In the genomic region with DNA sequence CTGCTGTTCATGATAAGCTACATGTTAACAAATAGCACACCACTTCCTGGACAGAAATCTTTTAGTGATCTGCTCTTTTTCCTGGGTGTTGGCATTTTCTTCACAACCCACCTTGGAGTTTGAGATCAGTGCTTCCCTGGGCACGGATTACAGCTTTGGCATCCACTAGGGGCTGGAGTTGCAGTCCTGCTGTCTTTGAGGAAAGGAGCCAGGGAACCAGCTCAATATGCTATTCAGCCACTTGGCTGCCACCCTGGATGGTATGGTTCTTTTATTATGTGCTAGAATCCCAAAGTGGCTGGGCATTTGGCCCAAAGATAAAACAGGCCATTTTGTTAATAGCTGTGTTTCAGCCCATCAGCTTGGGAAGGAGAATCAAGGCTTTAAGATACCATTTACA, we compare ENCODE assay signal across 26 cellular contexts. TPM values are rescaled to one million over a fixed set of nuclear protein-coding genes. Genes with fewer than 3 reads are reported as not detected.
A peak's percentile ranks its signal among the peaks of the same experiment; 100 is the strongest.
DNase-seq lines count a peak whose midpoint lies in the region; ATAC-seq, FAIRE-seq and TF ChIP-seq lines count a peak whose summit lies in the region.
"Had no signal": no experiment of that assay in that cellular context is flagged by ENCODE, and none has a peak within 500 bp of the region (broad histone marks: within the 10 kb centered on the region; RNA-seq: fewer than 3 reads in every experiment).

No MANE protein-coding gene starts in this region.

- H3K4me2 ChIP-seq in A549: no peak overlapping the region

- in situ Hi-C loops in brain microvascular endothelial cell (cut with HindIII; ENCODE audit: low pct_ligation_motif_present, low sequenced_read_pairs): no loop called here
- in situ Hi-C loops in ACHN (cut with HindIII; ENCODE audit: low pct_ligation_motif_present, low pct_unique_long_range_greater_than_20kb, low sequenced_read_pairs): no loop called here

- no peak overlapping the region for H3K27ac Mint-ChIP-seq in activated naive CD8-positive, alpha-beta T cell treated with anti-CD3 and anti-CD28 coated beads, Interleukin-2, amount 50 U/mL, for 24 hours
- H3K27ac Mint-ChIP-seq: activated CD4-positive, alpha-beta T cell treated with anti-CD3 and anti-CD28 coated beads, Interleukin-2, amount 10 ng/mL, durations not matched to agents 24 days and 14 days; activated CD8-positive, alpha-beta memory T cell treated with anti-CD3 and anti-CD28 coated beads, Interleukin-2, amount 10 ng/mL, durations not matched to agents 7 days and 5 days; activated naive CD4-positive, alpha-beta T cell treated with anti-CD3 and anti-CD28 coated beads, Interleukin-2, amount 50 U/mL, for 72 hours; activated T-helper 1 cell treated with anti-CD3 and anti-CD28 coated beads, Interleukin-12 subunit alpha, Interleukin-12 subunit beta, Interleukin-2, Interleukin-4 antibody, amounts not matched to agents 30 ng/mL and 10 ng/mL and 1 ng/mL, durations not matched to agents 14 hours and 24 hours and 36 hours; CD8-positive, alpha-beta memory T cell; mesothelial cell of epicardium; nephron progenitor cell; stimulated activated naive B cell treated with anti-CD40 and anti-IgM and Interleukin-4, amounts not matched to agents 10 μg/mL and 1 μg/mL and 100 μg/mL, for 72 hours had no signal

- FAIRE-seq in A549 (lab: Jason Lieb, UNC): no peak
- FAIRE-seq: endometrium, HTR-8/SVneo had no signal

- TF ChIP-seq CTCF in A549 (IDR thresholded peaks at IDR 0.05): no peak
- peak; percentile 11 for TF ChIP-seq CTCF in GM12873 (IDR thresholded peaks at IDR 0.05; ENCODE audit: insufficient read depth, low read depth, low read length, missing control alignments)
- peak; percentile 27 for TF ChIP-seq CTCF in brain microvascular endothelial cell (IDR thresholded peaks at IDR 0.05; ENCODE audit: low read depth, low read length, missing control alignments)
- no peak for TF ChIP-seq CTCF in sigmoid colon (IDR thresholded peaks at IDR 0.05)

- H3K9me3 ChIP-seq in A549: no peaks in the 10 kb centered on the region
- H3K9me3 ChIP-seq in sigmoid colon: no peaks in the 10 kb centered on the region
- H3K9me3 ChIP-seq: thoracic aorta had no signal

- POLR2A ChIA-PET in A549 (lab: Yijun Ruan, JAX): no interaction called here

- H3K36me3 ChIP-seq in brain microvascular endothelial cell (replicated peaks) (no peaks in the 10 kb centered on the region), sigmoid colon (no peaks in the 10 kb centered on the region)
- H3K36me3 ChIP-seq: thoracic aorta had no signal

- H3K27me3 Mint-ChIP-seq in activated naive CD8-positive, alpha-beta T cell treated with anti-CD3 and anti-CD28 coated beads, Interleukin-2, amount 50 U/mL, for 24 hours: peaks cover 14% of the 10 kb centered on the region

- H3K27ac ChIP-seq in A549: no peak overlapping the region
- no peak overlapping the region for H3K27ac ChIP-seq in brain microvascular endothelial cell
- H3K27ac ChIP-seq in sigmoid colon: no peak overlapping the region
- H3K27ac ChIP-seq: thoracic aorta had no signal

- no peaks in the 10 kb centered on the region for H3K4me1 Mint-ChIP-seq in activated naive CD8-positive, alpha-beta T cell treated with anti-CD3 and anti-CD28 coated beads, Interleukin-2, amount 50 U/mL, for 24 hours
- H3K4me1 Mint-ChIP-seq: activated CD4-positive, alpha-beta T cell treated with anti-CD3 and anti-CD28 coated beads, Interleukin-2, amount 10 ng/mL, durations not matched to agents 24 days and 14 days; activated CD8-positive, alpha-beta memory T cell treated with anti-CD3 and anti-CD28 coated beads, Interleukin-2, amount 10 ng/mL, durations not matched to agents 7 days and 5 days; CD8-positive, alpha-beta memory T cell; mesothelial cell of epicardium; nephron progenitor cell; stimulated activated naive B cell treated with anti-CD40 and anti-IgM and Interleukin-4, amounts not matched to agents 10 μg/mL and 1 μg/mL and 100 μg/mL, for 72 hours had no signal

- TF ChIP-seq EP300 in A549 (IDR thresholded peaks at IDR 0.05) (no peak), sigmoid colon (IDR thresholded peaks at IDR 0.05) (no peak)

- no peak for TF ChIP-seq POLR2A in A549 (IDR thresholded peaks at IDR 0.05; ENCODE audit: low read length)
- no peak for TF ChIP-seq POLR2A in sigmoid colon (IDR thresholded peaks at IDR 0.05)

- H3K36me3 Mint-ChIP-seq in activated naive CD8-positive, alpha-beta T cell treated with anti-CD3 and anti-CD28 coated beads, Interleukin-2, amount 50 U/mL, for 24 hours (ENCODE audit: low read depth): no peaks in the 10 kb centered on the region
- H3K36me3 Mint-ChIP-seq: activated CD8-positive, alpha-beta memory T cell treated with anti-CD3 and anti-CD28 coated beads, Interleukin-2, amount 10 ng/mL, durations not matched to agents 7 days and 5 days; activated naive CD4-positive, alpha-beta T cell treated with anti-CD3 and anti-CD28 coated beads, Interleukin-2, amount 50 U/mL, for 72 hours; mesothelial cell of epicardium; stimulated activated naive B cell treated with anti-CD40 and anti-IgM and Interleukin-4, amounts not matched to agents 10 μg/mL and 1 μg/mL and 100 μg/mL, for 72 hours had no signal

- peaks cover 5% of the 10 kb centered on the region for H3K27me3 ChIP-seq in brain microvascular endothelial cell (replicated peaks)
- no peaks in the 10 kb centered on the region for H3K27me3 ChIP-seq in sigmoid colon

- intact Hi-C loops in sigmoid colon (cut with DNase I): no loop called here

- WGBS in A549 (ENCODE audit: missing lambda C conversion rate): 15% methylated on average over 1 of the region's 1 CpG
- 6 to 46% methylated on average over 1 of the region's 1 CpG for WGBS in sigmoid colon, 2 donors

- H3K4me3 ChIP-seq in A549 (no peak overlapping the region), brain microvascular endothelial cell (ENCODE audit: low read depth, low read length) (no peak overlapping the region), sigmoid colon (no peak overlapping the region)
- H3K4me3 ChIP-seq: thoracic aorta had no signal

- ATAC-seq in A549 (peak; percentile 66 to 69; a peak in 4 of 6 replicates), GM21423 (IDR thresholded peaks at IDR 0.05; ENCODE audit: unreplicated experiment) (no peak)
- no peak for ATAC-seq in activated naive CD8-positive, alpha-beta T cell treated with anti-CD3 and anti-CD28 coated beads, Interleukin-2, amount 50 U/mL, for 24 hours
- ATAC-seq: activated CD8-positive, alpha-beta memory T cell treated with anti-CD3 and anti-CD28 coated beads, Interleukin-2, amount 10 ng/mL, durations not matched to agents 7 days and 5 days; activated naive CD4-positive, alpha-beta T cell treated with anti-CD3 and anti-CD28 coated beads, Interleukin-2, amount 50 U/mL, for 72 hours; stimulated activated naive B cell treated with anti-CD40 and anti-IgM and Interleukin-4, amounts not matched to agents 10 μg/mL and 1 μg/mL and 100 μg/mL, for 72 hours had no signal

- DNase-seq in A549 (ENCODE audit: low read depth in 1 of 2, low spot score in 1 of 2) (peak; percentile 13 to 16), NCI-H446 treated with DMSO at 0.1 percent for 48 hours (lab: John Stamatoyannopoulos, UW) (peak; percentile 80), brain microvascular endothelial cell (no peak), ACHN (no peak), sigmoid colon (no peak)
- no peak for DNase-seq in activated naive CD8-positive, alpha-beta T cell treated with anti-CD3 and anti-CD28 coated beads, Interleukin-2, amount 50 U/mL, for 24 hours
- DNase-seq: activated CD4-positive, alpha-beta T cell treated with anti-CD3 and anti-CD28 coated beads, Interleukin-2, amount 10 ng/mL, durations not matched to agents 24 days and 14 days; activated CD8-positive, alpha-beta memory T cell treated with anti-CD3 and anti-CD28 coated beads, Interleukin-2, amount 10 ng/mL, durations not matched to agents 7 days and 5 days; CD8-positive, alpha-beta memory T cell; cortex of kidney; DND-41; HCEC 1CT; Kasumi-1; NCI-H1417 treated with DMSO at 0.1 percent for 48 hours; nephron progenitor cell; RPMI8226; stimulated activated CD4-positive, alpha-beta T cell treated with anti-CD3 and anti-CD28 coated beads, Interleukin-1b, Interleukin-23, amount 100 ng/mL, for 48 hours; stimulated activated naive B cell treated with anti-CD40 and anti-IgM and Interleukin-4, amounts not matched to agents 10 μg/mL and 1 μg/mL and 100 μg/mL, for 72 hours had no signal

- no peaks in the 10 kb centered on the region for H3K9me3 Mint-ChIP-seq in activated naive CD8-positive, alpha-beta T cell treated with anti-CD3 and anti-CD28 coated beads, Interleukin-2, amount 50 U/mL, for 24 hours
- H3K9me3 Mint-ChIP-seq: activated CD4-positive, alpha-beta T cell treated with anti-CD3 and anti-CD28 coated beads, Interleukin-2, amount 10 ng/mL, durations not matched to agents 24 days and 14 days; activated naive CD4-positive, alpha-beta T cell treated with anti-CD3 and anti-CD28 coated beads, Interleukin-2, amount 50 U/mL, for 72 hours; activated T-helper 1 cell treated with anti-CD3 and anti-CD28 coated beads, Interleukin-12 subunit alpha, Interleukin-12 subunit beta, Interleukin-2, Interleukin-4 antibody, amounts not matched to agents 30 ng/mL and 10 ng/mL and 1 ng/mL, durations not matched to agents 14 hours and 24 hours and 36 hours; CD8-positive, alpha-beta memory T cell; mesothelial cell of epicardium; nephron progenitor cell; stimulated activated naive B cell treated with anti-CD40 and anti-IgM and Interleukin-4, amounts not matched to agents 10 μg/mL and 1 μg/mL and 100 μg/mL, for 72 hours had no signal

- CTCF ChIA-PET in A549 (lab: Yijun Ruan, JAX): interaction anchor here (0.8 to 8.6 kb wide), 6 partner anchors 12 to 281 kb away, joined by 3 to 78 read pairs (median 8); no protein-coding TSS in a partner anchor

- no peak overlapping the region for H3K4me3 Mint-ChIP-seq in activated naive CD8-positive, alpha-beta T cell treated with anti-CD3 and anti-CD28 coated beads, Interleukin-2, amount 50 U/mL, for 24 hours
- H3K4me3 Mint-ChIP-seq: activated CD4-positive, alpha-beta T cell treated with anti-CD3 and anti-CD28 coated beads, Interleukin-2, amount 10 ng/mL, durations not matched to agents 24 days and 14 days; activated CD8-positive, alpha-beta memory T cell treated with anti-CD3 and anti-CD28 coated beads, Interleukin-2, amount 10 ng/mL, durations not matched to agents 7 days and 5 days; activated T-helper 1 cell treated with anti-CD3 and anti-CD28 coated beads, Interleukin-12 subunit alpha, Interleukin-12 subunit beta, Interleukin-2, Interleukin-4 antibody, amounts not matched to agents 30 ng/mL and 10 ng/mL and 1 ng/mL, durations not matched to agents 14 hours and 24 hours and 36 hours; CD8-positive, alpha-beta memory T cell; mesothelial cell of epicardium; nephron progenitor cell; stimulated activated naive B cell treated with anti-CD40 and anti-IgM and Interleukin-4, amounts not matched to agents 10 μg/mL and 1 μg/mL and 100 μg/mL, for 72 hours had no signal

- H3K4me1 ChIP-seq in A549 (no peaks in the 10 kb centered on the region), sigmoid colon (no peaks in the 10 kb centered on the region)

- TF ChIP-seq RAD21 in A549 (conservative IDR thresholded peaks at IDR 0.05 in 1 of 2, IDR thresholded peaks at IDR 0.05 in 1 of 2): no peak

RNA-seq across cellular contexts. Expression of a gene that starts 55.7 kb away (rescaled TPM):
- 170 and 171 TPM in 2 replicates for polyA plus RNA-seq in A549 (2011; rRNA removed)
- 55.4 and 62.7 TPM in 2 replicates for polyA plus RNA-seq in A549 (2012; cell fraction: cytosol; rRNA removed)
- 90.0 and 104 TPM in 2 replicates for polyA plus RNA-seq in A549 (2012; cell fraction: nucleus; rRNA removed)
- polyA plus RNA-seq in A549 (2017; fragmentation: RNase III; extraction: RNeasy Plus Mini Kit Qiagen cat#74134 plus additional on column Dnase treatment): 71.7 to 76.1 TPM (median 76.0 TPM) in 3 replicates
- 264 and 283 TPM in 2 replicates for polyA minus RNA-seq in A549 (2011; rRNA and poly(A)+ RNA removed)
- total RNA-seq in sigmoid colon: 100 to 1,000 TPM in 1 of 4 donors, 10 to 100 TPM in 3; 59.4 to 103 (median 69.7) TPM
- polyA plus RNA-seq in sigmoid colon: 10 to 100 TPM; 21.0 to 80.7 (median 38.6) TPM

Comparison
In these comparisons a context has a peak if more than half of its experiments do, and no peak if none do; other contexts are left out.
1. ATAC-seq: peak in A549 (2 of 2); none in activated naive CD8-positive, alpha-beta T cell treated with anti-CD3 and anti-CD28 coated beads, Interleukin-2, amount 50 U/mL, for 24 hours (single experiment) and GM21423 (single experiment).
2. DNase-seq: peak in A549 (2 of 2) and NCI-H446 treated with DMSO at 0.1 percent for 48 hours (single experiment); none in brain microvascular endothelial cell (single experiment), ACHN (single experiment), sigmoid colon (single experiment) and activated naive CD8-positive, alpha-beta T cell treated with anti-CD3 and anti-CD28 coated beads, Interleukin-2, amount 50 U/mL, for 24 hours (single experiment).
3. CTCF ChIP-seq: peak in GM12873 (single experiment) and brain microvascular endothelial cell (single experiment); none in A549 (single experiment) and sigmoid colon (0 of 4).